ENCODE assay signal across 12 cellular contexts in the genomic region with DNA sequence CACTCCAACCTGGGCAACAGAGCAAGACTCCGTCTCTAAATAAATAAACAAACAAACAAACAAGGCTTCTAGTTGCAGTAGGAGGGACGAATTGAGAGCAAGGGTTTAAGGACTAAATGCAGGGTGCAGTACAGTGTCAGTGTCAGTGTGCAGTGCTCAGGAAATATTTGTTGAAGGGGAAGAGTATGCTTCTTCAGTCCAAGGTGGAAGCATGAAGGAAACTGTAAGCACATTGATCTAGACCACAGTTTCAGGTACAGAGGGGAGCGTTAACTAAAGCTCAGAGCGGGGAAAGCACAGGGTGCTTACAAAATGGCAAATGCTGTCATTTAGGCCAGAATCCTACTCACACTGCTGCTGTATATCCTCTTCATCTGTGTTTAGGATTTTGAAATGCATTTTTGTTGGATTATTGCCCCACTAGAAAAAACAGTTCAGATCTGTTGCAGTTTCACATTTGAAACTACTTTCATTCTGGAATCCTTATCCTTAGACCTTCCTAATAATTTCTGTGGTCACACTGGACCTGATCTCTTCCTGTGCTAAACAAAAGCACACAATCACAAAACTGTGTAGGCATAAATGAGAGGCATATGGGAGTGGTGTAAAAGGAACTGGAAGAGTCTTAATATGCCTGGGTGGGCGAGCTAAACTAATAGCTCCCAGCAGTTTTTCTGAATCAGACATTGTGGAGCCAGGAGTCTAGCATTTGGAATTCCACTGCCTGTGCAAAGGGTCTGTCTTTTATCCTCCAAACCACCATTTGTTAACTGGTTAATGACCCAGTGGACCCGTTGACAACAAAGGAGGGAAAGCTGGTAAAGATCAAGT. TPM values are rescaled to one million over a fixed set of nuclear protein-coding genes. Genes with fewer than 3 reads are reported as not detected.
DNase-seq lines count a peak whose midpoint lies in the region; ATAC-seq and TF ChIP-seq lines count a peak whose summit lies in the region.
"Had no signal": no experiment of that assay in that cellular context is flagged by ENCODE, and none has a peak within 500 bp of the region (broad histone marks: within the 10 kb centered on the region; RNA-seq: fewer than 3 reads in every experiment).

No MANE protein-coding gene starts in this region.

- TF ChIP-seq CTCF in fibroblast of villous mesenchyme (IDR thresholded peaks at IDR 0.05; ENCODE audit: insufficient read depth, low read depth, low read length) = no peak

- no peak overlapping the region for H3K4me3 ChIP-seq in fibroblast of villous mesenchyme (ENCODE audit: low read depth, low read length)
- H3K4me3 ChIP-seq: testis had no signal

- peak; percentile 85 for ATAC-seq in SK-N-SH treated with all-trans-retinoic acid at 6 μM for 48 hours
- no peak for ATAC-seq in GM18909 (IDR thresholded peaks at IDR 0.05; ENCODE audit: poor library complexity, unreplicated experiment)
- no peak for ATAC-seq in GM21381 (IDR thresholded peaks at IDR 0.05; ENCODE audit: unreplicated experiment)
- ATAC-seq in HG03342 (IDR thresholded peaks at IDR 0.05; ENCODE audit: unreplicated experiment) = no peak
- ATAC-seq: esophagus mucosa had no signal

- peak; percentile 11 for DNase-seq in H4 (ENCODE audit: low spot score)
- peak; percentile 57 for DNase-seq in fibroblast of villous mesenchyme (ENCODE audit: low read depth)
- peak; percentile 18 for DNase-seq in retina
- no peak for DNase-seq in midbrain (lab: John Stamatoyannopoulos, UW)
- DNase-seq: activated CD4-positive, alpha-beta T cell treated with anti-CD3 and anti-CD28 coated beads for 1 hour; stimulated activated CD4-positive, alpha-beta T cell treated with anti-CD3 and anti-CD28 coated beads, Interleukin-2, amount 100 ng/mL, for 24 hours; testis had no signal

TF ChIP-seq in SK-N-SH treated with all-trans-retinoic acid at 6 μM for 48 hours, 23 proteins besides CTCF, POLR2A, EP300 and RAD21:
- TF ChIP-seq, protein P1, sequence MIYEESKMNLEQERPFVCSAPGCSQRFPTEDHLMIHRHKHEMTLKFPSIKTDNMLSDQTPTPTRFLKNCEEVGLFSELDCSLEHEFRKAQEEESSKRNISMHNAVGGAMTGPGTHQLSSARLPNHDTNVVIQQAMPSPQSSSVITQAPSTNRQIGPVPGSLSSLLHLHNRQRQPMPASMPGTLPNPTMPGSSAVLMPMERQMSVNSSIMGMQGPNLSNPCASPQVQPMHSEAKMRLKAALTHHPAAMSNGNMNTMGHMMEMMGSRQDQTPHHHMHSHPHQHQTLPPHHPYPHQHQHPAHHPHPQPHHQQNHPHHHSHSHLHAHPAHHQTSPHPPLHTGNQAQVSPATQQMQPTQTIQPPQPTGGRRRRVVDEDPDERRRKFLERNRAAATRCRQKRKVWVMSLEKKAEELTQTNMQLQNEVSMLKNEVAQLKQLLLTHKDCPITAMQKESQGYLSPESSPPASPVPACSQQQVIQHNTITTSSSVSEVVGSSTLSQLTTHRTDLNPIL (CRISPR knock-in tag; IDR thresholded peaks at IDR 0.05; ENCODE audit: low read depth) = no peak
- TF ChIP-seq ISL1 (CRISPR knock-in tag; IDR thresholded peaks at IDR 0.05) = peak; percentile 70
- TF ChIP-seq ZNF70 (CRISPR knock-in tag; IDR thresholded peaks at IDR 0.05) = no peak
- TF ChIP-seq OSR1 (CRISPR knock-in tag; IDR thresholded peaks at IDR 0.05) = no peak
- no peak for TF ChIP-seq ARNTL (CRISPR knock-in tag; IDR thresholded peaks at IDR 0.05; ENCODE audit: borderline replicate concordance, low read depth)
- no peak for TF ChIP-seq BACH2 (CRISPR knock-in tag; IDR thresholded peaks at IDR 0.05; ENCODE audit: borderline replicate concordance)
TF ChIP-seq in SK-N-SH treated with all-trans-retinoic acid at 6 μM for 48 hours: peak in this region for 1.

RNA-seq across cellular contexts. Expression of a gene that starts 41.4 kb away (rescaled TPM):
- total RNA-seq in H4 (2014; rRNA removed; shearing (Covaris generic)) = 3.6 and 4.7 TPM in 2 replicates
- total RNA-seq in fibroblast of villous mesenchyme = 4.8 and 5.6 TPM in 2 replicates
